Comparison of ENCODE assay signal across 8 cellular contexts in genomic region chr11:112086422-112087191, GRCh38. TPM values are rescaled to one million over a fixed set of nuclear protein-coding genes. Genes with fewer than 3 reads are reported as not detected.
A peak's percentile ranks its signal among the peaks of the same experiment; 100 is the strongest.
DNase-seq lines count a peak whose midpoint lies in the region; ATAC-seq and TF ChIP-seq lines count a peak whose summit lies in the region.

Gene SDHD (plus strand): TSS chr11:112086873. CDS start chr11:112086908, 35 bp downstream.
Gene TIMM8B (minus strand): TSS chr11:112086756. CDS start chr11:112086723, 33 bp downstream.

- H3K4me3 Mint-ChIP-seq in activated B cell treated with CpG ODN at 0.5 μM for 24 hours, result peak within 1 kb of the TSS; percentile 100
- H3K4me3 Mint-ChIP-seq in immature natural killer cell, result peak within 1 kb of the TSS; percentile 92 to 100 (median 99)

- H3K9me3 Mint-ChIP-seq in activated B cell treated with CpG ODN at 0.5 μM for 24 hours, result no peaks in the 10 kb centered on the region
- no peaks in the 10 kb centered on the region for H3K9me3 Mint-ChIP-seq in immature natural killer cell

- intact Hi-C loops in activated B cell treated with CpG ODN at 0.5 μM for 24 hours (cut with micrococcal nuclease), result loop anchor here (1.0 to 5.0 kb wide), 9 partner anchors 12 to 484 kb away; partner anchors contain the start of genes CFAP68, DLAT, FDXACB1 and NKAPD1
- intact Hi-C loops in spleen (cut with DNase I; ENCODE audit: low total_unique reads), result loop anchor here (5.0 kb wide), 1 partner anchor 64 kb away; no protein-coding TSS in a partner anchor

- CTCF ChIA-PET in activated B cell treated with CpG ODN at 0.5 μM for 24 hours (lab: Charles Lee), result interaction anchor here (0.9 to 2.0 kb wide), 8 partner anchors 84 to 1203 kb away, joined by 3 to 5 read pairs (median 3); no protein-coding TSS in a partner anchor

- POLR2A ChIA-PET in activated B cell treated with CpG ODN at 0.5 μM for 24 hours (lab: Charles Lee), result interaction anchor here (0.6 to 2.0 kb wide), 15 partner anchors 9 to 1994 kb away, joined by 3 to 20 read pairs (median 4); partner anchors contain the start of genes ALG9, NKAPD1 and PIH1D2

- DNase-seq in AG09309 (ENCODE audit: low read depth) (peak; percentile 82), NCI-H345 (lab: John Stamatoyannopoulos, UW) (peak; percentile 97), activated B cell treated with CpG ODN at 0.5 μM for 24 hours (peak; percentile 88), caudate nucleus (lab: John Stamatoyannopoulos, UW) (peak; percentile 40 to 97 (median 92)), immature natural killer cell (peak; percentile 97 to 98 (median 97)), spleen (peak; percentile 97)

- peaks cover 2 to 76% (median 67%) of the 10 kb centered on the region in 6 donors for H3K36me3 ChIP-seq in spleen

- peak; percentile 90 for TF ChIP-seq POLR2A in GM18951 (IDR thresholded peaks at IDR 0.05; ENCODE audit: extremely low read depth, insufficient read depth, insufficient read length)
- TF ChIP-seq POLR2A in spleen (IDR thresholded peaks at IDR 0.05), result no peak

- H3K4me1 Mint-ChIP-seq in activated B cell treated with CpG ODN at 0.5 μM for 24 hours (peaks cover 45% of the 10 kb centered on the region), immature natural killer cell (peaks cover 47 to 59% of the 10 kb centered on the region in 2 donors)

- ATAC-seq in HG03196 (IDR thresholded peaks at IDR 0.05; ENCODE audit: unreplicated experiment), result peak; percentile 92
- ATAC-seq in activated B cell treated with CpG ODN at 0.5 μM for 24 hours (ENCODE audit: low read depth), result peak; percentile 88

- peak within 1 kb of the TSS; percentile 85 for H3K27ac ChIP-seq in caudate nucleus (ENCODE audit: low read depth, low read length)
- peak within 1 kb of the TSS; percentile 69 to 91 (median 81) for H3K27ac ChIP-seq in spleen

- H3K27ac Mint-ChIP-seq in activated B cell treated with CpG ODN at 0.5 μM for 24 hours (peak within 1 kb of the TSS; percentile 97), immature natural killer cell (peak within 1 kb of the TSS; percentile 92 to 99 (median 98))

- H3K4me1 ChIP-seq in spleen, result peaks cover 25 to 58% (median 45%) of the 10 kb centered on the region in 6 donors

- H3K27me3 Mint-ChIP-seq in activated B cell treated with CpG ODN at 0.5 μM for 24 hours, result no peaks in the 10 kb centered on the region
- peaks cover 10 to 13% (median 11%) of the 10 kb centered on the region in 3 donors for H3K27me3 Mint-ChIP-seq in immature natural killer cell (ENCODE audit: low read depth in 3 of 3)

- H3K4me3 ChIP-seq in AG09309 (ENCODE audit: control insufficient read depth, low read depth, low read length), result peak within 1 kb of the TSS; percentile 89
- peak within 1 kb of the TSS; percentile 69 to 98 (median 83) for H3K4me3 ChIP-seq in spleen

- WGBS in spleen, 5 donors, result 0 to 1% (median 0%) methylated on average over 38 to 45 of the region's 45 CpGs

- no peaks in the 10 kb centered on the region for H3K9me3 ChIP-seq in spleen

- TF ChIP-seq CTCF in AG09309 (IDR thresholded peaks at IDR 0.05; ENCODE audit: control insufficient read depth, insufficient read depth, low read depth, low read length, missing control alignments), result peak; percentile 50
- TF ChIP-seq CTCF in activated B cell treated with CpG ODN at 0.5 μM for 24 hours (IDR thresholded peaks at IDR 0.05), result no peak
- peak in 8 of 11 experiments; percentile 7 to 56 (median 45) for TF ChIP-seq CTCF in spleen (IDR thresholded peaks at IDR 0.05 in 8 of 11, conservative IDR thresholded peaks at IDR 0.05 in 3 of 11)

- in situ Hi-C loops in GM18951 (cut with MboI; ENCODE audit: low sequenced_read_pairs, unreplicated experiment), result no loop called here

- no peaks in the 10 kb centered on the region for H3K27me3 ChIP-seq in spleen (replicated peaks in 1 of 7)

- H3K36me3 Mint-ChIP-seq in activated B cell treated with CpG ODN at 0.5 μM for 24 hours (ENCODE audit: low read depth) (peaks cover 90% of the 10 kb centered on the region), immature natural killer cell (peaks cover 24 to 49% (median 40%) of the 10 kb centered on the region in 3 donors)

RNA-seq across cellular contexts. Expression of gene SDHD, which starts in this region (rescaled TPM):
- total RNA-seq in activated B cell treated with CpG ODN at 0.5 μM for 24 hours (79.9 and 82.1 TPM in 2 replicates), spleen (10 to 100 TPM; 77.3 to 99.9 (median 90.7) TPM)
- polyA plus RNA-seq in immature natural killer cell (100 to 1,000 TPM; 158 to 341 (median 192) TPM), spleen (100 to 1,000 TPM in 2 of 3 donors, 10 to 100 TPM in 1; 73.7 to 121 (median 114) TPM)

RNA-seq across cellular contexts. Expression of gene TIMM8B, which starts in this region (rescaled TPM):
- 37.0 and 39.6 TPM in 2 replicates for total RNA-seq in activated B cell treated with CpG ODN at 0.5 μM for 24 hours
- polyA plus RNA-seq in immature natural killer cell, result 100 to 1,000 TPM in 1 of 3 donors, 10 to 100 TPM in 2; 82.9 to 153 (median 90.7) TPM
- total RNA-seq in spleen, result 10 to 100 TPM; 16.8 to 38.4 (median 29.4) TPM
- polyA plus RNA-seq in spleen, result 10 to 100 TPM; 66.3 to 98.9 (median 97.0) TPM

Comparison
In these comparisons a context has a peak if more than half of its experiments do, and no peak if none do; other contexts are left out.
1. Peak in every context shown above with its lines: DNase-seq, ATAC-seq, H3K4me3 ChIP-seq and H3K27ac ChIP-seq.